ENCODE assay signal across 8 cellular contexts in genomic region chr1:28437260-28437923, GRCh38.
DNase-seq lines count a peak whose midpoint lies in the region; ATAC-seq and TF ChIP-seq lines count a peak whose summit lies in the region.

No MANE protein-coding gene starts in this region.

- H3K27ac Mint-ChIP-seq in osteocyte (ENCODE audit: unreplicated experiment) (peak overlapping the region; percentile 94), nephron progenitor cell (no peak overlapping the region)

- DNase-seq in Caki2 (ENCODE audit: low read depth) (peak; percentile 82), OCI-M1 (lab: John Stamatoyannopoulos, UW) (peak; percentile 67), osteocyte (ENCODE audit: extremely low spot score, unreplicated experiment) (no peak), nephron progenitor cell (no peak), NCI-H1092 treated with DMSO at 0.1 percent for 48 hours (lab: John Stamatoyannopoulos, UW) (no peak), GM13976 (ENCODE audit: low spot score) (no peak)

- H3K27me3 ChIP-seq in esophagus (ENCODE audit: control insufficient read depth in 1 of 2, insufficient read depth in 2 of 2, low read length in 2 of 2): no peaks in the 10 kb centered on the region

- no peak for ATAC-seq in GM18867 (IDR thresholded peaks at IDR 0.05; ENCODE audit: unreplicated experiment)

- H3K4me1 ChIP-seq in esophagus (ENCODE audit: control insufficient read depth in 2 of 2, insufficient read depth in 2 of 2, low read length in 1 of 2): peaks cover 0 to 3% of the 10 kb centered on the region in 2 donors

- 36 to 53% methylated on average over 3 of the region's 3 CpGs for WGBS in esophagus, 2 donors

- H3K36me3 ChIP-seq in esophagus (ENCODE audit: control insufficient read depth in 2 of 2, insufficient read depth in 2 of 2, low read length in 1 of 2): no peaks in the 10 kb centered on the region

- H3K27me3 Mint-ChIP-seq in osteocyte (ENCODE audit: unreplicated experiment) (no peaks in the 10 kb centered on the region), nephron progenitor cell (ENCODE audit: low read depth, poor library complexity) (no peaks in the 10 kb centered on the region)

- H3K36me3 Mint-ChIP-seq in osteocyte (ENCODE audit: unreplicated experiment) (no peaks in the 10 kb centered on the region), nephron progenitor cell (ENCODE audit: low read depth) (peaks cover 11% of the 10 kb centered on the region)

- H3K4me3 Mint-ChIP-seq in osteocyte (ENCODE audit: unreplicated experiment) (peak overlapping the region; percentile 68), nephron progenitor cell (no peak overlapping the region)

- peak overlapping the region in 1 of 2 donors; percentile 62 for H3K4me3 ChIP-seq in esophagus (ENCODE audit: low read depth in 1 of 2, low read length in 2 of 2)

- peak overlapping the region; percentile 78 to 90 for H3K27ac ChIP-seq in esophagus (ENCODE audit: low read depth in 2 of 2, low read length in 1 of 2)

- TF ChIP-seq CTCF in osteocyte (IDR thresholded peaks at IDR 0.05) (no peak), nephron progenitor cell (IDR thresholded peaks at IDR 0.05) (no peak), GM13976 (IDR thresholded peaks at IDR 0.05; ENCODE audit: borderline replicate concordance, control extremely low read depth, extremely low read depth, insufficient read depth, missing control alignments) (no peak)

- in situ Hi-C loops in Caki2 (cut with HindIII; ENCODE audit: low pct_unique_long_range_greater_than_20kb, low sequenced_read_pairs): no loop called here
- in situ Hi-C loops in GM13976 (cut with MboI; ENCODE audit: low sequenced_read_pairs, unreplicated experiment): no loop called here

- no peaks in the 10 kb centered on the region for H3K9me3 ChIP-seq in esophagus (ENCODE audit: control insufficient read depth in 2 of 2, insufficient read depth in 1 of 2, low read depth in 1 of 2, low read length in 1 of 2)

- H3K4me1 Mint-ChIP-seq in osteocyte (ENCODE audit: unreplicated experiment) (peaks cover 36% of the 10 kb centered on the region), nephron progenitor cell (peaks cover 13% of the 10 kb centered on the region)

- no peaks in the 10 kb centered on the region for H3K9me3 Mint-ChIP-seq in osteocyte (ENCODE audit: unreplicated experiment)
- no peaks in the 10 kb centered on the region for H3K9me3 Mint-ChIP-seq in nephron progenitor cell

Comparison
In these comparisons a context has a peak if more than half of its experiments do, and no peak if none do; other contexts are left out.
1. DNase-seq: peak in Caki2 (single experiment) and OCI-M1 (single experiment); none in osteocyte (single experiment), nephron progenitor cell (single experiment), NCI-H1092 treated with DMSO at 0.1 percent for 48 hours (single experiment) and GM13976 (single experiment).